Comparison of ENCODE assay signal across 1 cellular context in the genomic region with DNA sequence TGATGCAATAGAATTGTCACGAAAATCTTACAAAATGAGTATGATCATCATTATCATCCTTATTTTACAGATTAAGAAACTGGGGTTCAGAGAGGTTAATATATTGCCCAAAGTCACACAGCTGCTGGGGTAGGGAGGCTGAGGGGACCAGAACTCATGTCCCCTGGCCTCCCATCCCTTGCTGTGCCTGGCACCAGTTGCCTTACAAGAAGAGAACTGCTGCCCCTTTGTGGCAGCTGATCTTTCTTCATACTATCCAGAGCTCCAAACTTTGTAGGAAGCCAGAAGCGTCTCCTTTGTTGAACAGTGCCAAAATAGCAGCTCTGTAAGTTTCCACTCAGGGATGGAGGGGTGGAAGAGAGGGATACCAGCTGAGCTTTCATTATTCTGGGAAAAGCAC.
TF ChIP-seq lines count a peak whose summit lies in the region.

No MANE protein-coding gene starts in this region.

TF ChIP-seq in GM23338, 12 proteins besides CTCF, POLR2A, EP300 and RAD21 (continued from another document):
- TF ChIP-seq REST (IDR thresholded peaks at IDR 0.05; ENCODE audit: unreplicated experiment) (no peak), POLR2AphosphoS5 (IDR thresholded peaks at IDR 0.05; ENCODE audit: low read depth) (no peak)
